ENCODE assay signal across 11 cellular contexts in the genomic region with DNA sequence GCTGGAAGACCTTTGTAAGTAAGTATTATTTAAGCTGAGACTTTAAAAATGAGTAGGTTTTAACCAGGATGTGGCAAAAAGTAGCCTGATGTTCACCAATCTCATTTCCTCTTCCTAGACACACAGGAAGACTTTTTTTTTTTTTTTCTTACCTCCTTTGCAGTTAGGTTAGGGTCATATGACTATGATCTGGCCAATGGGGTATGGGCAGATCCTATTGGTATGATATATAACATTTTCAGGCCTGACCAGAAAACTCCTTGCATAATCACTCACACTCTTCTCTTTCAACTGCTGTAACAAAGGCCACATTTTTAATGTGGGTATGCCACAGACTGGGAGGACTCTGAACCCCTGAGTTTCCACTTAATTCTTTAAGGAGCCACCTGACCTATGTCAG. TPM values are rescaled to one million over a fixed set of nuclear protein-coding genes. Genes with fewer than 3 reads are reported as not detected.
A peak's percentile ranks its signal among the peaks of the same experiment; 100 is the strongest.
DNase-seq lines count a peak whose midpoint lies in the region; ATAC-seq and TF ChIP-seq lines count a peak whose summit lies in the region.
"Had no signal": no experiment of that assay in that cellular context is flagged by ENCODE, and none has a peak within 500 bp of the region (broad histone marks: within the 10 kb centered on the region; RNA-seq: fewer than 3 reads in every experiment).

No MANE protein-coding gene starts in this region.

- in situ Hi-C loops in GM23248 (cut with MboI) (no loop called here), SK-MEL-5 (cut with HindIII; ENCODE audit: low pct_unique_long_range_greater_than_20kb, low sequenced_read_pairs) (no loop called here)

- H3F3A ChIP-seq in GM23248 (ENCODE audit: insufficient read depth): no peaks in the 10 kb centered on the region

- H3K27me3 ChIP-seq in CD4-positive, alpha-beta memory T cell (ENCODE audit: insufficient read depth, low read length): no peaks in the 10 kb centered on the region
- no peaks in the 10 kb centered on the region for H3K27me3 ChIP-seq in GM23248 (replicated peaks; ENCODE audit: insufficient read depth)
- H3K27me3 ChIP-seq: suprapubic skin had no signal

- H3K4me1 ChIP-seq in CD4-positive, alpha-beta memory T cell (ENCODE audit: insufficient read depth, low read length): peaks cover 85% of the 10 kb centered on the region
- no peaks in the 10 kb centered on the region for H3K4me1 ChIP-seq in GM23248 (ENCODE audit: insufficient read depth)

- no peak for ATAC-seq in GM18511 (IDR thresholded peaks at IDR 0.05; ENCODE audit: unreplicated experiment)

- peaks cover 0 to 3% (median 0%) of the 10 kb centered on the region in 8 donors for H3K9me3 Mint-ChIP-seq in CD4-positive, alpha-beta memory T cell
- no peaks in the 10 kb centered on the region for H3K9me3 Mint-ChIP-seq in Calu3 (ENCODE audit: low read depth, unreplicated experiment)

- intact Hi-C loops in CD4-positive, alpha-beta memory T cell (cut with micrococcal nuclease): loop anchor here (5.0 kb wide), 4 partner anchors 41 to 666 kb away; partner anchors contain the start of gene CALM1
- intact Hi-C loops in Calu3 (cut with micrococcal nuclease; ENCODE audit: unreplicated experiment): no loop called here

- H3K4me2 ChIP-seq in GM23248 (ENCODE audit: unreplicated experiment): no peak overlapping the region

- no peaks in the 10 kb centered on the region for H3K36me3 ChIP-seq in CD4-positive, alpha-beta memory T cell (ENCODE audit: insufficient read depth, low read length)
- H3K36me3 ChIP-seq in GM23248 (ENCODE audit: low read depth): no peaks in the 10 kb centered on the region
- H3K36me3 ChIP-seq: suprapubic skin had no signal

- POLR2A ChIA-PET in CD4-positive, alpha-beta memory T cell (lab: Charles Lee; ENCODE audit: partially characterized antibody): interaction anchor here (0.7 to 5.6 kb wide), 9 partner anchors 15 to 355 kb away, joined by 3 to 70 read pairs (median 3); no protein-coding TSS in a partner anchor

- H3K4me1 Mint-ChIP-seq in CD4-positive, alpha-beta memory T cell: peaks cover 45 to 72% (median 59%) of the 10 kb centered on the region in 4 donors
- peaks cover 12% of the 10 kb centered on the region for H3K4me1 Mint-ChIP-seq in Calu3 (ENCODE audit: low read depth, unreplicated experiment)

- no peaks in the 10 kb centered on the region for H4K20me1 ChIP-seq in GM23248 (ENCODE audit: insufficient read depth)

- CTCF ChIA-PET in CD4-positive, alpha-beta memory T cell (lab: Charles Lee; ENCODE audit: partially characterized antibody): interaction anchor here (1.0 to 6.7 kb wide), 4 partner anchors 15 to 160 kb away, joined by 3 to 74 read pairs (median 11); partner anchors contain the start of gene DGLUCY
- CTCF ChIA-PET in Calu3 (lab: Charles Lee): no interaction called here

- H3K27ac Mint-ChIP-seq in CD4-positive, alpha-beta memory T cell: peak overlapping the region; percentile 68 to 95 (median 88)
- H3K27ac Mint-ChIP-seq in Calu3 (ENCODE audit: unreplicated experiment): no peak overlapping the region

- peaks cover 2 to 5% of the 10 kb centered on the region in 2 donors for H3K36me3 Mint-ChIP-seq in CD4-positive, alpha-beta memory T cell
- peaks cover 5% of the 10 kb centered on the region for H3K36me3 Mint-ChIP-seq in Calu3 (ENCODE audit: insufficient read depth, unreplicated experiment)

- no peak overlapping the region for H3K9ac ChIP-seq in GM23248

- peak overlapping the region in 1 of 2 donors; percentile 43 for H3K4me3 ChIP-seq in CD4-positive, alpha-beta memory T cell (ENCODE audit: low read length in 2 of 2)
- H3K4me3 ChIP-seq in GM23248: no peak overlapping the region
- H3K4me3 ChIP-seq: suprapubic skin had no signal

- H3K4me3 Mint-ChIP-seq in CD4-positive, alpha-beta memory T cell: peak overlapping the region; percentile 56 to 78 (median 70)
- H3K4me3 Mint-ChIP-seq in Calu3 (ENCODE audit: low read depth, unreplicated experiment): no peak overlapping the region

- no peaks in the 10 kb centered on the region for H3K9me2 ChIP-seq in GM23248 (ENCODE audit: insufficient read depth)

- no peaks in the 10 kb centered on the region for H3K9me3 ChIP-seq in CD4-positive, alpha-beta memory T cell (ENCODE audit: control insufficient read depth in 1 of 2, low read length in 2 of 2)
- no peaks in the 10 kb centered on the region for H3K9me3 ChIP-seq in GM23248 (ENCODE audit: low read depth)
- H3K9me3 ChIP-seq: suprapubic skin had no signal

- BruUV-seq in Calu3 (replicated peaks; lab: Mats Ljungman, UMichigan): no TSS peak

- DNase-seq in CD4-positive, alpha-beta memory T cell: peak; percentile 65 to 79 (median 71)
- DNase-seq in GM23248: peak; percentile 2
- DNase-seq in SK-MEL-5 (ENCODE audit: low read depth, low spot score): peak; percentile 38
- peak; percentile 17 for DNase-seq in glomerular visceral epithelial cell (ENCODE audit: extremely low spot score)
- DNase-seq in NCI-H1436 treated with DMSO at 0.1 percent for 48 hours (lab: John Stamatoyannopoulos, UW): no peak
- DNase-seq in Calu3: no peak
- no peak for DNase-seq in pons (ENCODE audit: low spot score)
- DNase-seq: amniotic stem cell, hippocampal formation had no signal

- H3K79me2 ChIP-seq in GM23248 (ENCODE audit: insufficient read depth): no peaks in the 10 kb centered on the region

- TF ChIP-seq CTCF in Calu3 (IDR thresholded peaks at IDR 0.05; ENCODE audit: unreplicated experiment): no peak

- H3K27ac ChIP-seq in CD4-positive, alpha-beta memory T cell (ENCODE audit: low read depth, low read length): peak overlapping the region; percentile 39
- H3K27ac ChIP-seq in GM23248: no peak overlapping the region
- H3K27ac ChIP-seq: suprapubic skin had no signal

- H3K27me3 Mint-ChIP-seq in CD4-positive, alpha-beta memory T cell: no peaks in the 10 kb centered on the region
- H3K27me3 Mint-ChIP-seq in Calu3 (ENCODE audit: unreplicated experiment): no peaks in the 10 kb centered on the region

- no peak overlapping the region for H2AFZ ChIP-seq in GM23248

RNA-seq across cellular contexts. Expression of gene RPS6KA5, which starts 2.7 kb away (rescaled TPM):
- total RNA-seq in CD4-positive, alpha-beta memory T cell: 10 to 100 TPM; 42.9 to 44.7 TPM
- 10 to 100 TPM; 28.8 to 29.7 TPM for polyA plus RNA-seq in CD4-positive, alpha-beta memory T cell
- under 0.01 and 1.2 TPM in 2 replicates for total RNA-seq in GM23248 (2014; rRNA removed; shearing (Covaris generic))
- 0.54 and 0.61 TPM in 2 replicates for polyA plus RNA-seq in GM23248 (2016; fragmentation: Nextera tagmentation; extraction: Ambion mirVana)
- total RNA-seq in SK-MEL-5 (2014; rRNA removed; shearing (Covaris generic)): 3.7 and 4.3 TPM in 2 replicates
- 2.9 and 3.7 TPM in 2 replicates for polyA plus RNA-seq in SK-MEL-5 (2015; cell fraction: cytosol; rRNA removed)
- polyA plus RNA-seq in SK-MEL-5 (2015; cell fraction: nucleus; rRNA removed): 2.5 and 3.8 TPM in 2 replicates
- total RNA-seq in Calu3 (2022): 9.7 and 10.3 TPM in 2 replicates

RNA-seq across cellular contexts. Expression of gene DGLUCY, which starts 50.8 kb away (rescaled TPM):
- 100 to 1,000 TPM; 132 to 141 TPM for total RNA-seq in CD4-positive, alpha-beta memory T cell
- polyA plus RNA-seq in CD4-positive, alpha-beta memory T cell: 10 to 100 TPM; 40.9 to 45.5 TPM
- total RNA-seq in GM23248 (2014; rRNA removed; shearing (Covaris generic)): 15.2 and 28.5 TPM in 2 replicates
- 15.7 and 17.1 TPM in 2 replicates for polyA plus RNA-seq in GM23248 (2016; fragmentation: Nextera tagmentation; extraction: Ambion mirVana)
- 10.1 and 10.4 TPM in 2 replicates for total RNA-seq in SK-MEL-5 (2014; rRNA removed; shearing (Covaris generic))
- 6.1 and 9.2 TPM in 2 replicates for polyA plus RNA-seq in SK-MEL-5 (2015; cell fraction: cytosol; rRNA removed)
- 70.0 and 92.8 TPM in 2 replicates for polyA plus RNA-seq in SK-MEL-5 (2015; cell fraction: nucleus; rRNA removed)
- total RNA-seq in Calu3 (2022): 69.3 and 78.5 TPM in 2 replicates

Comparison
In these comparisons a context has a peak if more than half of its experiments do, and no peak if none do; other contexts are left out.
1. DNase-seq: peak in CD4-positive, alpha-beta memory T cell (5 of 5), GM23248 (single experiment), SK-MEL-5 (single experiment) and glomerular visceral epithelial cell (single experiment); none in NCI-H1436 treated with DMSO at 0.1 percent for 48 hours (single experiment), Calu3 (single experiment) and pons (single experiment).